In genomic region chr5:2003690-2004365, GRCh38 we compare ENCODE assay signal across 21 cellular contexts.
A peak's percentile ranks its signal among the peaks of the same experiment; 100 is the strongest.
DNase-seq lines count a peak whose midpoint lies in the region; ATAC-seq and TF ChIP-seq lines count a peak whose summit lies in the region.
"Had no signal": no experiment of that assay in that cellular context is flagged by ENCODE, and none has a peak within 500 bp of the region (broad histone marks: within the 10 kb centered on the region; RNA-seq: fewer than 3 reads in every experiment).

No MANE protein-coding gene starts in this region.

- TF ChIP-seq EP300 in SK-N-SH (IDR thresholded peaks at IDR 0.05; ENCODE audit: borderline replicate concordance in 1 of 2, low read depth in 1 of 2, low read length in 1 of 2): no peak

- H3K4me3 ChIP-seq in prostate gland: no peak overlapping the region
- no peak overlapping the region for H3K4me3 ChIP-seq in SK-N-SH (ENCODE audit: low read depth in 2 of 2, low read length in 1 of 2)
- H3K4me3 ChIP-seq: BLaER1 treated with 17β-estradiol and CSF1 and Interleukin-3, amounts not matched to agents 10 nM and 100 nM had no signal

- TF ChIP-seq CTCF in prostate gland (IDR thresholded peaks at IDR 0.05): no peak
- no peak for TF ChIP-seq CTCF in SK-N-SH (IDR thresholded peaks at IDR 0.05)

- peak; percentile 51 for DNase-seq in cardiac septum (ENCODE audit: low spot score)
- no peak for DNase-seq in Right ventricle myocardium superior
- DNase-seq in islet precursor cell: peak; percentile 42
- peak; percentile 2 for DNase-seq in prostate gland (ENCODE audit: low spot score)
- DNase-seq in SK-N-SH: no peak
- DNase-seq in cerebellar cortex (ENCODE audit: low spot score): no peak
- DNase-seq: AML-193; CD4-positive, alpha-beta memory T cell; COR-L47; DMS53; Kasumi-1; MV-4-11; NCI-H1105; NCI-H146; NCI-H2029; NCI-H446; NCI-H524 treated with DMSO at 0.1 percent for 48 hours; NCI-H774 had no signal

- WGBS in prostate gland: 92% methylated on average over 20 of the region's 20 CpGs
- WGBS in SK-N-SH (ENCODE audit: low lambda C conversion rate): 4% methylated on average over 18 of the region's 20 CpGs

- TF ChIP-seq RAD21 in SK-N-SH (IDR thresholded peaks at IDR 0.05; ENCODE audit: low read length): no peak

- H3K27me3 ChIP-seq in prostate gland (replicated peaks; ENCODE audit: insufficient read depth) (no peaks in the 10 kb centered on the region), SK-N-SH (ENCODE audit: insufficient read depth) (peaks cover 84% of the 10 kb centered on the region)

- H3K4me1 ChIP-seq in prostate gland (replicated peaks) (no peaks in the 10 kb centered on the region), SK-N-SH (ENCODE audit: control insufficient read depth in 1 of 2, insufficient read depth in 2 of 2, low read depth in 1 of 2, low read length in 1 of 2) (no peaks in the 10 kb centered on the region)

- CTCF ChIA-PET in SK-N-SH (lab: Yijun Ruan, JAX): no interaction called here

- no peaks in the 10 kb centered on the region for H4K20me1 ChIP-seq in SK-N-SH (ENCODE audit: insufficient read depth)
- H4K20me1 ChIP-seq: BLaER1 treated with 17β-estradiol and CSF1 and Interleukin-3, amounts not matched to agents 10 nM and 100 nM had no signal

- H3K9me2 ChIP-seq in SK-N-SH: no peaks in the 10 kb centered on the region

- H3K9me3 ChIP-seq in prostate gland: no peaks in the 10 kb centered on the region
- no peaks in the 10 kb centered on the region for H3K9me3 ChIP-seq in SK-N-SH

- TF ChIP-seq POLR2A in prostate gland (IDR thresholded peaks at IDR 0.05): no peak

- POLR2A ChIA-PET in SK-N-SH (lab: Yijun Ruan, JAX): no interaction called here

- ATAC-seq in Right ventricle myocardium superior (ENCODE audit: poor library complexity): no peak
- ATAC-seq in HG02840 (IDR thresholded peaks at IDR 0.05; ENCODE audit: low FRiP score, unreplicated experiment): no peak
- ATAC-seq: HepG2 had no signal

- H3K9ac ChIP-seq in SK-N-SH: no peak overlapping the region
- H3K9ac ChIP-seq: BLaER1 treated with 17β-estradiol and CSF1 and Interleukin-3, amounts not matched to agents 10 nM and 100 nM had no signal

- no peak overlapping the region for H3K4me2 ChIP-seq in SK-N-SH

- H3K79me2 ChIP-seq in SK-N-SH (ENCODE audit: insufficient read depth): no peaks in the 10 kb centered on the region

- H3F3A ChIP-seq in SK-N-SH (replicated peaks; ENCODE audit: insufficient read depth): no peaks in the 10 kb centered on the region

- no peak overlapping the region for H2AFZ ChIP-seq in SK-N-SH (ENCODE audit: low read depth)

- H3K27ac ChIP-seq in prostate gland (no peak overlapping the region), SK-N-SH (ENCODE audit: low read depth in 2 of 2, low read length in 1 of 2) (no peak overlapping the region)

- intact Hi-C loops in cardiac septum (cut with DNase I): no loop called here
- intact Hi-C loops in Right ventricle myocardium superior (cut with DNase I): no loop called here
- intact Hi-C loops in prostate gland (cut with DNase I): no loop called here

- H3K36me3 ChIP-seq in prostate gland (no peaks in the 10 kb centered on the region), SK-N-SH (replicated peaks in 1 of 2; ENCODE audit: control insufficient read depth in 1 of 2, insufficient read depth in 2 of 2, low read length in 1 of 2) (no peaks in the 10 kb centered on the region)
- H3K36me3 ChIP-seq: BLaER1 treated with 17β-estradiol and CSF1 and Interleukin-3, amounts not matched to agents 10 nM and 100 nM had no signal

TF ChIP-seq in SK-N-SH, 30 proteins besides CTCF, POLR2A, EP300 and RAD21:
- no peak for TF ChIP-seq GATA2 (CRISPR knock-in tag; IDR thresholded peaks at IDR 0.05)
- no peak for TF ChIP-seq TCF12 (IDR thresholded peaks at IDR 0.05)

Comparison
In these comparisons a context has a peak if more than half of its experiments do, and no peak if none do; other contexts are left out.
1. DNase-seq: peak in cardiac septum (single experiment), islet precursor cell (single experiment) and prostate gland (single experiment); none in Right ventricle myocardium superior (single experiment), SK-N-SH (single experiment) and cerebellar cortex (single experiment).